In genomic region chr1:177586429-177586828, GRCh38 we compare ENCODE assay signal across 14 cellular contexts.
A peak's percentile ranks its signal among the peaks of the same experiment; 100 is the strongest.
DNase-seq lines count a peak whose midpoint lies in the region; ATAC-seq and TF ChIP-seq lines count a peak whose summit lies in the region.
"Had no signal": no experiment of that assay in that cellular context is flagged by ENCODE, and none has a peak within 500 bp of the region (broad histone marks: within the 10 kb centered on the region; RNA-seq: fewer than 3 reads in every experiment).

No MANE protein-coding gene starts in this region.

- H3K4me3 ChIP-seq in fibroblast of pulmonary artery (replicated peaks; ENCODE audit: low read depth, low read length) (no peak overlapping the region), skeletal muscle cell (ENCODE audit: low read depth, low read length) (no peak overlapping the region)
- H3K4me3 ChIP-seq: suprapubic skin had no signal

- TF ChIP-seq CTCF in fibroblast of pulmonary artery (IDR thresholded peaks at IDR 0.05; ENCODE audit: low read length, missing control alignments) = no peak

- ATAC-seq in GM18909 (IDR thresholded peaks at IDR 0.05; ENCODE audit: poor library complexity, unreplicated experiment) = no peak
- ATAC-seq in GM21390 (IDR thresholded peaks at IDR 0.05; ENCODE audit: unreplicated experiment) = no peak
- ATAC-seq: activated CD4-positive, alpha-beta T cell treated with anti-CD3 and anti-CD28 coated beads for 36 hours had no signal

- DNase-seq in GM04503 (ENCODE audit: low read depth) (peak; percentile 50), amniotic stem cell (lab: John Stamatoyannopoulos, UW) (peak; percentile 67), fibroblast of pulmonary artery (ENCODE audit: low read depth) (peak; percentile 57), skeletal muscle cell (ENCODE audit: low read depth) (peak; percentile 82), SHP77 (lab: John Stamatoyannopoulos, UW) (no peak), superior temporal gyrus (ENCODE audit: extremely low spot score) (no peak)
- DNase-seq: activated CD4-positive, alpha-beta T cell treated with anti-CD3 and anti-CD28 coated beads for 36 hours; activated T-cell treated with anti-CD3 and anti-CD28 coated beads, Interleukin-2, amount 50 U/mL, for 48 hours; COR-L47; NCI-H1417; small intestine had no signal

Comparison
In these comparisons a context has a peak if more than half of its experiments do, and no peak if none do; other contexts are left out.
1. DNase-seq: peak in GM04503 (single experiment), amniotic stem cell (single experiment), fibroblast of pulmonary artery (single experiment) and skeletal muscle cell (single experiment); none in SHP77 (0 of 2) and superior temporal gyrus (single experiment).